Comparison of ENCODE assay signal across 1 cellular context in the genomic region with DNA sequence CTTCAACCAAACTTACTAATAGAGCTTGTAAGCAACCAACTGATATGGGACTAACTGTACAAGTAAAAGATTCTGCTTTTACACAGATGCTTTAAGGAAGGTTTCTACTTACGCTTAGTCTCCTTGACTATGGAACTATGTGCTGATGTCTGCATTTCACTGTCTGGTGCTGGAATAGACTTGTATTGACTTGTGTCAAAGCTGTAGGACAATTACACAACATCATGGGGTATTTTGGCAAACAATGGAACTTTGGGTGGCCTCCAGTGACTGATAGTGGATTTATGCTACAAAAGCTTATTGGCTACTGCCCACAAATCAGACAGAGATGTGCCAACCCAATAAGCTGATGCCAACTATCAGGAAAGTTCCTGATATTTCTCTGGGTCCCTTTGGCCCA.
TF ChIP-seq lines count a peak whose summit lies in the region.

No MANE protein-coding gene starts in this region.

TF ChIP-seq in K562, 482 proteins besides CTCF, POLR2A, EP300 and RAD21:
- TF ChIP-seq, protein P1, sequence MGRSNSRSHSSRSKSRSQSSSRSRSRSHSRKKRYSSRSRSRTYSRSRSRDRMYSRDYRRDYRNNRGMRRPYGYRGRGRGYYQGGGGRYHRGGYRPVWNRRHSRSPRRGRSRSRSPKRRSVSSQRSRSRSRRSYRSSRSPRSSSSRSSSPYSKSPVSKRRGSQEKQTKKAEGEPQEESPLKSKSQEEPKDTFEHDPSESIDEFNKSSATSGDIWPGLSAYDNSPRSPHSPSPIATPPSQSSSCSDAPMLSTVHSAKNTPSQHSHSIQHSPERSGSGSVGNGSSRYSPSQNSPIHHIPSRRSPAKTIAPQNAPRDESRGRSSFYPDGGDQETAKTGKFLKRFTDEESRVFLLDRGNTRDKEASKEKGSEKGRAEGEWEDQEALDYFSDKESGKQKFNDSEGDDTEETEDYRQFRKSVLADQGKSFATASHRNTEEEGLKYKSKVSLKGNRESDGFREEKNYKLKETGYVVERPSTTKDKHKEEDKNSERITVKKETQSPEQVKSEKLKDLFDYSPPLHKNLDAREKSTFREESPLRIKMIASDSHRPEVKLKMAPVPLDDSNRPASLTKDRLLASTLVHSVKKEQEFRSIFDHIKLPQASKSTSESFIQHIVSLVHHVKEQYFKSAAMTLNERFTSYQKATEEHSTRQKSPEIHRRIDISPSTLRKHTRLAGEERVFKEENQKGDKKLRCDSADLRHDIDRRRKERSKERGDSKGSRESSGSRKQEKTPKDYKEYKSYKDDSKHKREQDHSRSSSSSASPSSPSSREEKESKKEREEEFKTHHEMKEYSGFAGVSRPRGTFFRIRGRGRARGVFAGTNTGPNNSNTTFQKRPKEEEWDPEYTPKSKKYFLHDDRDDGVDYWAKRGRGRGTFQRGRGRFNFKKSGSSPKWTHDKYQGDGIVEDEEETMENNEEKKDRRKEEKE (IDR thresholded peaks at IDR 0.05; ENCODE audit: borderline replicate concordance in 1 of 2, control insufficient read depth in 1 of 2, low read depth in 2 of 2, low read length in 1 of 2), result no peak
- TF ChIP-seq, protein P2, sequence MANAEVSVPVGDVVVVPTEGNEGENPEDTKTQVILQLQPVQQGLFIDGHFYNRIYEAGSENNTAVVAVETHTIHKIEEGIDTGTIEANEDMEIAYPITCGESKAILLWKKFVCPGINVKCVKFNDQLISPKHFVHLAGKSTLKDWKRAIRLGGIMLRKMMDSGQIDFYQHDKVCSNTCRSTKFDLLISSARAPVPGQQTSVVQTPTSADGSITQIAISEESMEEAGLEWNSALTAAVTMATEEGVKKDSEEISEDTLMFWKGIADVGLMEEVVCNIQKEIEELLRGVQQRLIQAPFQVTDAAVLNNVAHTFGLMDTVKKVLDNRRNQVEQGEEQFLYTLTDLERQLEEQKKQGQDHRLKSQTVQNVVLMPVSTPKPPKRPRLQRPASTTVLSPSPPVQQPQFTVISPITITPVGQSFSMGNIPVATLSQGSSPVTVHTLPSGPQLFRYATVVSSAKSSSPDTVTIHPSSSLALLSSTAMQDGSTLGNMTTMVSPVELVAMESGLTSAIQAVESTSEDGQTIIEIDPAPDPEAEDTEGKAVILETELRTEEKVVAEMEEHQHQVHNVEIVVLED (CRISPR knock-in tag; IDR thresholded peaks at IDR 0.05), result no peak
- TF ChIP-seq, protein P3, sequence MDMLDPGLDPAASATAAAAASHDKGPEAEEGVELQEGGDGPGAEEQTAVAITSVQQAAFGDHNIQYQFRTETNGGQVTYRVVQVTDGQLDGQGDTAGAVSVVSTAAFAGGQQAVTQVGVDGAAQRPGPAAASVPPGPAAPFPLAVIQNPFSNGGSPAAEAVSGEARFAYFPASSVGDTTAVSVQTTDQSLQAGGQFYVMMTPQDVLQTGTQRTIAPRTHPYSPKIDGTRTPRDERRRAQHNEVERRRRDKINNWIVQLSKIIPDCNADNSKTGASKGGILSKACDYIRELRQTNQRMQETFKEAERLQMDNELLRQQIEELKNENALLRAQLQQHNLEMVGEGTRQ (CRISPR knock-in tag; IDR thresholded peaks at IDR 0.05), result no peak
- no peak for TF ChIP-seq SP1 (CRISPR knock-in tag; IDR thresholded peaks at IDR 0.05)
- TF ChIP-seq ZNF41 (CRISPR knock-in tag; conservative IDR thresholded peaks at IDR 0.05), result no peak
- TF ChIP-seq KLF6 (CRISPR knock-in tag; IDR thresholded peaks at IDR 0.05; ENCODE audit: borderline replicate concordance), result no peak
- TF ChIP-seq ZFP36 (IDR thresholded peaks at IDR 0.05; ENCODE audit: low read depth, low read length, partially characterized antibody), result no peak
- no peak for TF ChIP-seq MED1 (CRISPR knock-in tag; IDR thresholded peaks at IDR 0.05; ENCODE audit: borderline replicate concordance)
- TF ChIP-seq E2F8 (IDR thresholded peaks at IDR 0.05; ENCODE audit: low read depth, partially characterized antibody), result no peak
- no peak for TF ChIP-seq MCM5 (IDR thresholded peaks at IDR 0.05; ENCODE audit: low read depth)
- TF ChIP-seq ZNF324 (CRISPR knock-in tag; IDR thresholded peaks at IDR 0.05), result no peak
TF ChIP-seq in K562: peak in this region for 0.
